In the genomic region with DNA sequence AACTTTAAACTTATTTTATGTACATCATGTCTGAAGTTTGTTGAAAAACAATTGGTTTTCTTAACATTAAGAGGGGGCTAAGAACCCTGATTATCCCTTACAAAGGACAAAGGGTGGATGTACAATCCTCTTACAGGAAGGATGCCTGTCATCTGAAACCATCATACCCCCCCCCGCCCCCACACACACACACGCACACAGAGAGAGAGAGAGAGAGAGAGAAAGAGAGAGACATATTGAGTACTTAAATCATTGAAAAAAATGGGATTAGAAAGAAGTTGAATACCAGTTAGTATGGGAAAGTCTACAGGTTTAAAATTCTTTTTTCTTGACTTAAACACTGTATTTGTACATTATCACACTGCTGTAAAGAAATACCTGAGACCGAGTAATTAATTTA, we compare ENCODE assay signal across 19 cellular contexts. TPM values are rescaled to one million over a fixed set of nuclear protein-coding genes. Genes with fewer than 3 reads are reported as not detected.
A peak's percentile ranks its signal among the peaks of the same experiment; 100 is the strongest.
DNase-seq lines count a peak whose midpoint lies in the region; ATAC-seq, FAIRE-seq and TF ChIP-seq lines count a peak whose summit lies in the region.
"Had no signal": no experiment of that assay in that cellular context is flagged by ENCODE, and none has a peak within 500 bp of the region (broad histone marks: within the 10 kb centered on the region; RNA-seq: fewer than 3 reads in every experiment).

No MANE protein-coding gene starts in this region.

- H3K27ac Mint-ChIP-seq in CD8-positive, alpha-beta memory T cell: peak overlapping the region in 7 of 8 donors; percentile 16 to 97 (median 79)
- peak overlapping the region; percentile 75 for H3K27ac Mint-ChIP-seq in activated B cell treated with CpG ODN at 0.5 μM for 24 hours

- H4K20me1 ChIP-seq in BLaER1: no peaks in the 10 kb centered on the region
- no peaks in the 10 kb centered on the region for H4K20me1 ChIP-seq in endothelial cell of umbilical vein (replicated peaks; ENCODE audit: control insufficient read depth, extremely low read depth, insufficient read depth, low read length)

- H3K9ac ChIP-seq in BLaER1 (no peak overlapping the region), endothelial cell of umbilical vein (replicated peaks; ENCODE audit: extremely low read depth, insufficient read depth, low read length) (no peak overlapping the region)

- peak overlapping the region; percentile 0 to 72 (median 60) for H3K4me3 Mint-ChIP-seq in CD8-positive, alpha-beta memory T cell
- no peak overlapping the region for H3K4me3 Mint-ChIP-seq in activated B cell treated with CpG ODN at 0.5 μM for 24 hours

- H3K9me3 ChIP-seq in BLaER1 (peaks cover 12% of the 10 kb centered on the region; the same call in 1 of the 2 replicates), endothelial cell of umbilical vein (replicated peaks; ENCODE audit: control insufficient read depth, insufficient read depth, low read length) (no peaks in the 10 kb centered on the region)
- no peaks in the 10 kb centered on the region for H3K9me3 ChIP-seq in CD8-positive, alpha-beta memory T cell (ENCODE audit: low read length)
- H3K9me3 ChIP-seq: esophagus muscularis mucosa, ovary, stomach, vagina had no signal

- H3K4me2 ChIP-seq in BLaER1: peak overlapping the region; percentile 2; the same call in 1 of the 2 replicates
- H3K4me2 ChIP-seq in endothelial cell of umbilical vein (ENCODE audit: insufficient read depth, low read length): no peak overlapping the region

- H3K36me3 ChIP-seq in BLaER1 (no peaks in the 10 kb centered on the region), endothelial cell of umbilical vein (ENCODE audit: control insufficient read depth in 2 of 2, extremely low read depth in 1 of 2, insufficient read depth in 2 of 2, low read length in 2 of 2) (no peaks in the 10 kb centered on the region)
- H3K36me3 ChIP-seq in CD8-positive, alpha-beta memory T cell (ENCODE audit: insufficient read depth, low read length): no peaks in the 10 kb centered on the region
- H3K36me3 ChIP-seq: esophagus muscularis mucosa, ovary, stomach, vagina had no signal

- H3K9me1 ChIP-seq in endothelial cell of umbilical vein (replicated peaks; ENCODE audit: control insufficient read depth, extremely low read depth, insufficient read depth, low read length): no peaks in the 10 kb centered on the region

- peaks cover 0 to 2% (median 0%) of the 10 kb centered on the region in 5 donors for H3K9me3 Mint-ChIP-seq in CD8-positive, alpha-beta memory T cell
- H3K9me3 Mint-ChIP-seq in activated B cell treated with CpG ODN at 0.5 μM for 24 hours: no peaks in the 10 kb centered on the region

- H3K27ac ChIP-seq in BLaER1: no peak overlapping the region
- no peak overlapping the region for H3K27ac ChIP-seq in CD8-positive, alpha-beta memory T cell (ENCODE audit: low read depth, low read length)
- H3K27ac ChIP-seq in endothelial cell of umbilical vein (ENCODE audit: insufficient read depth, low read depth, low read length): no peak overlapping the region
- H3K27ac ChIP-seq: esophagus muscularis mucosa, ovary, stomach, vagina had no signal

- H2AFZ ChIP-seq in endothelial cell of umbilical vein (ENCODE audit: low read depth, low read length): peak overlapping the region; percentile 43

- no peak overlapping the region for H3K4me3 ChIP-seq in BLaER1
- peak overlapping the region; percentile 40 for H3K4me3 ChIP-seq in CD8-positive, alpha-beta memory T cell (ENCODE audit: low read length)
- no peak overlapping the region for H3K4me3 ChIP-seq in endothelial cell of umbilical vein (replicated peaks in 1 of 3; ENCODE audit: insufficient read depth in 1 of 3, low read depth in 1 of 3, low read length in 3 of 3)
- H3K4me3 ChIP-seq: esophagus muscularis mucosa, ovary, stomach, vagina had no signal

- no peaks in the 10 kb centered on the region for H3K36me3 Mint-ChIP-seq in CD8-positive, alpha-beta memory T cell
- H3K36me3 Mint-ChIP-seq in activated B cell treated with CpG ODN at 0.5 μM for 24 hours (ENCODE audit: low read depth): no peaks in the 10 kb centered on the region

- no peak for FAIRE-seq in endothelial cell of umbilical vein (lab: Jason Lieb, UNC)
- FAIRE-seq: keratinocyte had no signal

- no peak for TF ChIP-seq POLR2A in endothelial cell of umbilical vein (IDR thresholded peaks at IDR 0.05; ENCODE audit: low read depth, low read length)

- DNase-seq in CD8-positive, alpha-beta memory T cell: no peak
- DNase-seq in activated B cell treated with CpG ODN at 0.5 μM for 24 hours (no peak), endothelial cell of umbilical vein (ENCODE audit: low read depth, low spot score) (no peak), GM10248 (ENCODE audit: extremely low spot score) (no peak), NCI-H748 treated with DMSO at 0.1 percent for 48 hours (lab: John Stamatoyannopoulos, UW) (no peak)
- DNase-seq: activated CD8-positive, alpha-beta memory T cell treated with anti-CD3 and anti-CD28 coated beads, Interleukin-2, amount 50 U/mL, for 48 hours; C1 segment of cervical spinal cord; cortex of kidney; EL; head of caudate nucleus; midbrain; NCI-H1694; ovary; stomach had no signal

- no peaks in the 10 kb centered on the region for H3K27me3 ChIP-seq in BLaER1
- H3K27me3 ChIP-seq in CD8-positive, alpha-beta memory T cell (ENCODE audit: insufficient read depth, low read length, poor library complexity, severe bottlenecking): no peaks in the 10 kb centered on the region
- H3K27me3 ChIP-seq in endothelial cell of umbilical vein (ENCODE audit: control insufficient read depth in 2 of 2, insufficient read depth in 2 of 2, low read length in 2 of 2): no peaks in the 10 kb centered on the region
- H3K27me3 ChIP-seq: esophagus muscularis mucosa, ovary, stomach, vagina had no signal

- H3K79me2 ChIP-seq in endothelial cell of umbilical vein (ENCODE audit: control insufficient read depth, insufficient read depth, low read length): no peaks in the 10 kb centered on the region

- TF ChIP-seq CTCF in activated B cell treated with CpG ODN at 0.5 μM for 24 hours (IDR thresholded peaks at IDR 0.05) (no peak), endothelial cell of umbilical vein (IDR thresholded peaks at IDR 0.05; ENCODE audit: extremely low read depth in 1 of 2, insufficient read depth in 1 of 2, low read depth in 1 of 2, low read length in 2 of 2) (no peak), GM10248 (IDR thresholded peaks at IDR 0.05; ENCODE audit: control extremely low read depth, extremely low read depth, low read depth, missing control alignments) (no peak)

- POLR2A ChIA-PET in CD8-positive, alpha-beta memory T cell (lab: Charles Lee): no interaction called here
- POLR2A ChIA-PET in activated B cell treated with CpG ODN at 0.5 μM for 24 hours (lab: Charles Lee): no interaction called here
- POLR2A ChIA-PET in endothelial cell of umbilical vein (lab: Charles Lee): no interaction called here
- POLR2A ChIA-PET in GM10248 (lab: Yijun Ruan, JAX): no interaction called here

- peaks cover 21 to 26% (median 24%) of the 10 kb centered on the region in 3 donors for H3K4me1 Mint-ChIP-seq in CD8-positive, alpha-beta memory T cell
- H3K4me1 Mint-ChIP-seq in activated B cell treated with CpG ODN at 0.5 μM for 24 hours: peaks cover 12% of the 10 kb centered on the region

- ATAC-seq in activated B cell treated with CpG ODN at 0.5 μM for 24 hours (ENCODE audit: low read depth): no peak
- ATAC-seq in HG02798 (IDR thresholded peaks at IDR 0.05; ENCODE audit: poor library complexity, unreplicated experiment): no peak

- H3K4me1 ChIP-seq in BLaER1 (peaks cover 8% of the 10 kb centered on the region), endothelial cell of umbilical vein (ENCODE audit: control insufficient read depth, extremely low read depth, insufficient read depth, low read length) (peaks cover 13% of the 10 kb centered on the region)
- H3K4me1 ChIP-seq in CD8-positive, alpha-beta memory T cell (ENCODE audit: insufficient read depth, low read length): peaks cover 21% of the 10 kb centered on the region
- H3K4me1 ChIP-seq: esophagus muscularis mucosa, stomach, vagina had no signal

- CTCF ChIA-PET in CD8-positive, alpha-beta memory T cell (lab: Charles Lee): no interaction called here
- CTCF ChIA-PET in activated B cell treated with CpG ODN at 0.5 μM for 24 hours (lab: Charles Lee): no interaction called here
- CTCF ChIA-PET in endothelial cell of umbilical vein (lab: Charles Lee): no interaction called here
- CTCF ChIA-PET in GM10248 (lab: Yijun Ruan, JAX): no interaction called here

- H3K27me3 Mint-ChIP-seq in CD8-positive, alpha-beta memory T cell: no peaks in the 10 kb centered on the region
- no peaks in the 10 kb centered on the region for H3K27me3 Mint-ChIP-seq in activated B cell treated with CpG ODN at 0.5 μM for 24 hours

- intact Hi-C loops in activated B cell treated with CpG ODN at 0.5 μM for 24 hours (cut with micrococcal nuclease) (loop anchor here (1.0 kb wide), 1 partner anchor 11 kb away; a partner anchor contains a TSS), endothelial cell of umbilical vein (cut with micrococcal nuclease) (no loop called here)

- no TSS peak for BruUV-seq in endothelial cell of umbilical vein (replicated peaks; lab: Mats Ljungman, UMichigan)

- dilution Hi-C loops in endothelial cell of umbilical vein (cut with MboI; ENCODE audit: extremely low pct_ligation_motif_present, low sequenced_read_pairs): no loop called here

TF ChIP-seq in endothelial cell of umbilical vein, 7 proteins besides CTCF, POLR2A, EP300 and RAD21 (continues in another document):
- TF ChIP-seq, protein P1, sequence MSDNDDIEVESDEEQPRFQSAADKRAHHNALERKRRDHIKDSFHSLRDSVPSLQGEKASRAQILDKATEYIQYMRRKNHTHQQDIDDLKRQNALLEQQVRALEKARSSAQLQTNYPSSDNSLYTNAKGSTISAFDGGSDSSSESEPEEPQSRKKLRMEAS (IDR thresholded peaks at IDR 0.05; ENCODE audit: insufficient read depth, insufficient read length): no peak
- TF ChIP-seq JUN (IDR thresholded peaks at IDR 0.05; ENCODE audit: borderline replicate concordance, insufficient read depth, insufficient read length, low read depth) (no peak), EZH2 (IDR thresholded peaks at IDR 0.05; ENCODE audit: borderline replicate concordance, low read depth, low read length, severe bottlenecking) (no peak), GATA2 (IDR thresholded peaks at IDR 0.05; ENCODE audit: insufficient read depth, insufficient read length, low read depth, low read length) (no peak), MYC (IDR thresholded peaks at IDR 0.05; ENCODE audit: low read depth, low read length) (no peak)

RNA-seq across cellular contexts. Expression of a gene that starts 10.9 kb away (rescaled TPM):
- total RNA-seq in CD8-positive, alpha-beta memory T cell: 10 to 100 TPM; 62.3 to 65.9 TPM
- 18.1 TPM for polyA plus RNA-seq in CD8-positive, alpha-beta memory T cell
- total RNA-seq in activated B cell treated with CpG ODN at 0.5 μM for 24 hours (26.4 and 29.6 TPM in 2 replicates), endothelial cell of umbilical vein (45.8 and 53.9 TPM in 2 replicates)
- polyA plus RNA-seq in endothelial cell of umbilical vein: 11.2 and 17.9 TPM in 2 replicates
- 23.1 and 24.8 TPM in 2 replicates for polyA plus RNA-seq in endothelial cell of umbilical vein (2011; cell fraction: cytosol; rRNA removed)
- 42.4 and 43.4 TPM in 2 replicates for polyA plus RNA-seq in endothelial cell of umbilical vein (2011; cell fraction: nucleus; rRNA removed)
- 35.0 and 48.9 TPM in 2 replicates for polyA plus RNA-seq in endothelial cell of umbilical vein (2012)
- polyA minus RNA-seq in endothelial cell of umbilical vein: 17.2 and 19.2 TPM in 2 replicates
- polyA minus RNA-seq in endothelial cell of umbilical vein (2011; cell fraction: cytosol; rRNA and poly(A)+ RNA removed): 13.5 TPM
- 16.8 and 17.5 TPM in 2 replicates for polyA minus RNA-seq in endothelial cell of umbilical vein (2011; cell fraction: nucleus; rRNA and poly(A)+ RNA removed)
